In genomic region chrX:38634665-38635064, GRCh38 we compare ENCODE assay signal across 25 cellular contexts.
"Had no signal": no experiment of that assay in that cellular context is flagged by ENCODE, and none has a peak within 500 bp of the region (broad histone marks: within the 10 kb centered on the region; RNA-seq: fewer than 3 reads in every experiment).

No MANE protein-coding gene starts in this region.

- H3K27me3 Mint-ChIP-seq: activated CD4-positive, alpha-beta T cell treated with anti-CD3 and anti-CD28 coated beads, Interleukin-2, amount 10 ng/mL, durations not matched to agents 7 days and 5 days; activated CD8-positive, alpha-beta T cell treated with anti-CD3 and anti-CD28 coated beads for 36 hours; activated T-helper 17 cell treated with anti-CD3 and anti-CD28 coated beads, Interleukin-2, amount 50 U/mL, for 72 hours; dendritic cell treated with granulocyte-macrophage colony-stimulating factor and Interleukin-4, amounts not matched to agents 40 ng/mL and 50 ng/mL, for 4 days had no signal

- H3K9me3 Mint-ChIP-seq: activated CD8-positive, alpha-beta T cell treated with anti-CD3 and anti-CD28 coated beads for 36 hours; activated T-cell treated with anti-CD3 and anti-CD28 coated beads, Interleukin-2, amount 50 U/mL, for 4 hours; activated T-helper 17 cell treated with anti-CD3 and anti-CD28 coated beads, Interleukin-2, amount 50 U/mL, for 72 hours; dendritic cell treated with granulocyte-macrophage colony-stimulating factor and Interleukin-4, amounts not matched to agents 40 ng/mL and 50 ng/mL, for 4 days; natural killer cell; neural progenitor cell; T-helper 2 cell treated with Interferon-gamma antibody and Interleukin-4, amounts not matched to agents 5 μg/mL and 100 μg/mL, for 36 hours had no signal

- H3K27ac ChIP-seq: breast epithelium, esophagus muscularis mucosa, foreskin keratinocyte, heart right ventricle, lower lobe of right lung, neural progenitor cell, transverse colon had no signal

- H3K9ac ChIP-seq: neural progenitor cell had no signal

- DNase-seq: activated CD4-positive, alpha-beta T cell treated with anti-CD3 and anti-CD28 coated beads for 1 hour; activated CD4-positive, alpha-beta T cell treated with anti-CD3 and anti-CD28 coated beads, Interleukin-2, amount 10 ng/mL, durations not matched to agents 7 days and 5 days; activated CD8-positive, alpha-beta T cell treated with anti-CD3 and anti-CD28 coated beads for 36 hours; activated gamma-delta T cell treated with Interleukin-2 at 50 U/mL for 16 hours; activated naive CD4-positive, alpha-beta T cell treated with anti-CD3 and anti-CD28 coated beads, Interleukin-2, amount 50 U/mL, for 16 hours; activated T-cell treated with anti-CD3 and anti-CD28 coated beads, Interleukin-2, amount 50 U/mL, for 4 hours; amygdala; central memory CD4-positive, alpha-beta T cell; endodermal cell; foreskin keratinocyte; heart right ventricle; kidney glomerular epithelial cell; left lung; lower lobe of right lung; mesenchymal stem cell; natural killer cell; stimulated activated naive CD4-positive, alpha-beta T cell treated with Interleukin-2 at 50 U/mL for 16 hours; transverse colon had no signal

- ATAC-seq: activated CD8-positive, alpha-beta T cell treated with anti-CD3 and anti-CD28 coated beads for 36 hours; activated T-cell treated with anti-CD3 and anti-CD28 coated beads, Interleukin-2, amount 50 U/mL, for 4 hours; activated T-helper 17 cell treated with anti-CD3 and anti-CD28 coated beads, Interleukin-2, amount 50 U/mL, for 72 hours; foreskin keratinocyte; heart right ventricle; left lung; lower lobe of right lung; natural killer cell had no signal

- H3K36me3 Mint-ChIP-seq: natural killer cell, neural progenitor cell had no signal

- H3K4me3 ChIP-seq: breast epithelium, esophagus muscularis mucosa, heart right ventricle, left lung, lower lobe of right lung, neural progenitor cell, right atrium auricular region, transverse colon had no signal

- H3K36me3 ChIP-seq: breast epithelium, esophagus muscularis mucosa, heart right ventricle, left lung, lower lobe of right lung, neural progenitor cell, right atrium auricular region, transverse colon had no signal

- H3K4me3 Mint-ChIP-seq: activated CD4-positive, alpha-beta T cell treated with anti-CD3 and anti-CD28 coated beads, Interleukin-2, amount 10 ng/mL, durations not matched to agents 7 days and 5 days; activated CD8-positive, alpha-beta T cell treated with anti-CD3 and anti-CD28 coated beads for 36 hours; activated T-cell treated with anti-CD3 and anti-CD28 coated beads, Interleukin-2, amount 50 U/mL, for 4 hours; activated T-helper 17 cell treated with anti-CD3 and anti-CD28 coated beads, Interleukin-2, amount 50 U/mL, for 72 hours; dendritic cell treated with granulocyte-macrophage colony-stimulating factor and Interleukin-4, amounts not matched to agents 40 ng/mL and 50 ng/mL, for 4 days; endodermal cell; natural killer cell; neural progenitor cell; T-helper 2 cell treated with Interferon-gamma antibody and Interleukin-4, amounts not matched to agents 5 μg/mL and 100 μg/mL, for 36 hours had no signal

- H3K4me1 ChIP-seq: breast epithelium, esophagus muscularis mucosa, foreskin keratinocyte, left lung, lower lobe of right lung, neural progenitor cell, right atrium auricular region, transverse colon had no signal

- H3K4me1 Mint-ChIP-seq: activated CD4-positive, alpha-beta T cell treated with anti-CD3 and anti-CD28 coated beads, Interleukin-2, amount 10 ng/mL, durations not matched to agents 7 days and 5 days; activated T-helper 17 cell treated with anti-CD3 and anti-CD28 coated beads, Interleukin-2, amount 50 U/mL, for 72 hours; neural progenitor cell had no signal

- H3K4me2 ChIP-seq: neural progenitor cell had no signal

- H3K27ac Mint-ChIP-seq: activated CD4-positive, alpha-beta T cell treated with anti-CD3 and anti-CD28 coated beads, Interleukin-2, amount 10 ng/mL, durations not matched to agents 7 days and 5 days; activated CD8-positive, alpha-beta T cell treated with anti-CD3 and anti-CD28 coated beads for 36 hours; activated T-helper 17 cell treated with anti-CD3 and anti-CD28 coated beads, Interleukin-2, amount 50 U/mL, for 72 hours; dendritic cell treated with granulocyte-macrophage colony-stimulating factor and Interleukin-4, amounts not matched to agents 40 ng/mL and 50 ng/mL, for 4 days; endodermal cell; natural killer cell; neural progenitor cell; T-helper 2 cell treated with Interferon-gamma antibody and Interleukin-4, amounts not matched to agents 5 μg/mL and 100 μg/mL, for 36 hours had no signal

- H3K27me3 ChIP-seq: esophagus muscularis mucosa, foreskin keratinocyte, left lung, neural progenitor cell, right atrium auricular region, transverse colon had no signal
